ENCODE assay signal across 8 cellular contexts in genomic region chr3:160226026-160226739, GRCh38. TPM values are rescaled to one million over a fixed set of nuclear protein-coding genes. Genes with fewer than 3 reads are reported as not detected.
DNase-seq lines count a peak whose midpoint lies in the region; ATAC-seq, FAIRE-seq and TF ChIP-seq lines count a peak whose summit lies in the region.

No MANE protein-coding gene starts in this region.

- H3K36me3 ChIP-seq in mesenchymal stem cell (ENCODE audit: control insufficient read depth in 1 of 2, insufficient read depth in 2 of 2, low read depth in 1 of 2, low read length in 2 of 2) = no peaks in the 10 kb centered on the region

- H3K4ac ChIP-seq in mesenchymal stem cell (ENCODE audit: low read depth in 1 of 2, low read length in 2 of 2) = no peak overlapping the region

- peak overlapping the region; percentile 39 for H3K9ac ChIP-seq in mesenchymal stem cell (ENCODE audit: low read length)

- ATAC-seq in HG02763 (IDR thresholded peaks at IDR 0.05; ENCODE audit: unreplicated experiment) = peak; percentile 28

- H2BK15ac ChIP-seq in mesenchymal stem cell (ENCODE audit: low read depth, poor library complexity, severe bottlenecking) = no peak overlapping the region

- TF ChIP-seq CTCF in chondrocyte (IDR thresholded peaks at IDR 0.05) = no peak

- no peak overlapping the region for H4K91ac ChIP-seq in mesenchymal stem cell (ENCODE audit: low read length)

- H3K27me3 Mint-ChIP-seq in chondrocyte (ENCODE audit: low read depth) = peaks cover 29% of the 10 kb centered on the region

- peak overlapping the region; percentile 69 for H3K4me3 Mint-ChIP-seq in chondrocyte (ENCODE audit: unreplicated experiment)

- no peak overlapping the region for H2AK5ac ChIP-seq in mesenchymal stem cell (ENCODE audit: low read length, severe bottlenecking)

- no peaks in the 10 kb centered on the region for H3K79me1 ChIP-seq in mesenchymal stem cell (replicated peaks; ENCODE audit: low read length, poor library complexity, severe bottlenecking)

- H3K9me3 Mint-ChIP-seq in chondrocyte (ENCODE audit: low read depth) = no peaks in the 10 kb centered on the region

- no peak overlapping the region for H2BK120ac ChIP-seq in mesenchymal stem cell (ENCODE audit: low read depth, low read length)

- H3K27ac ChIP-seq in mesenchymal stem cell (ENCODE audit: low read length, poor library complexity, severe bottlenecking) = no peak overlapping the region

- no peak overlapping the region for H2BK5ac ChIP-seq in mesenchymal stem cell (ENCODE audit: low read depth, low read length, poor library complexity, severe bottlenecking)

- no peak overlapping the region for H3K27ac Mint-ChIP-seq in chondrocyte (ENCODE audit: unreplicated experiment)

- peak overlapping the region; percentile 75 to 94 for H3K23ac ChIP-seq in mesenchymal stem cell (ENCODE audit: low read length in 2 of 2)

- H3K36me3 Mint-ChIP-seq in chondrocyte (ENCODE audit: low read depth) = no peaks in the 10 kb centered on the region

- no peaks in the 10 kb centered on the region for H3K9me3 ChIP-seq in mesenchymal stem cell (ENCODE audit: control insufficient read depth, low read length)

- H3K4me1 ChIP-seq in mesenchymal stem cell (ENCODE audit: control insufficient read depth, insufficient read depth, low read depth, low read length) = peaks cover 22% of the 10 kb centered on the region

- DNase-seq in stimulated activated CD4-positive, alpha-beta T cell treated with anti-CD3 and anti-CD28 coated beads, Interleukin-4, amount 100 ng/mL, for 1 hour = peak; percentile 3
- DNase-seq in stimulated activated CD4-positive, alpha-beta T cell treated with anti-CD3 and anti-CD28 coated beads, Interleukin-1b, Interleukin-23, amount 100 ng/mL, for 48 hours = no peak
- DNase-seq in NOMO-1 treated with dmso at 0.1 percent for 144 hours (lab: John Stamatoyannopoulos, UW; ENCODE audit: unreplicated experiment) = peak; percentile 47
- DNase-seq in chondrocyte (ENCODE audit: low spot score) = no peak
- DNase-seq in mesenchymal stem cell = peak; percentile 24
- DNase-seq in urothelium cell line (ENCODE audit: low spot score) = peak; percentile 9
- DNase-seq in dedifferentiated amniotic fluid mesenchymal stem cell (ENCODE audit: extremely low spot score) = no peak

- H3K27me3 ChIP-seq in mesenchymal stem cell (ENCODE audit: control insufficient read depth in 1 of 2, insufficient read depth in 1 of 2, low read length in 2 of 2) = peaks cover 22 to 43% of the 10 kb centered on the region in 2 experiments

- peak overlapping the region in 1 of 2 experiments; percentile 51 for H3K14ac ChIP-seq in mesenchymal stem cell (ENCODE audit: low read length in 2 of 2)

- FAIRE-seq in urothelium cell line (lab: Jason Lieb, UNC) = no peak

- under 1% methylated on average over 70 of the region's 78 CpGs for whole genome bisulfite sequencing in mesenchymal stem cell

- H4K8ac ChIP-seq in mesenchymal stem cell (ENCODE audit: low read length) = peak overlapping the region; percentile 37

- peaks cover 10% of the 10 kb centered on the region for H3K4me1 Mint-ChIP-seq in chondrocyte (ENCODE audit: low read depth)

- H3K4me2 ChIP-seq in mesenchymal stem cell (ENCODE audit: low read length, poor library complexity, severe bottlenecking) = peak overlapping the region; percentile 100

- H2AFZ ChIP-seq in mesenchymal stem cell (ENCODE audit: low read depth, low read length) = peak overlapping the region; percentile 91

- H2BK12ac ChIP-seq in mesenchymal stem cell (ENCODE audit: low read length in 2 of 2) = no peak overlapping the region

- peak overlapping the region in 1 of 2 experiments; percentile 74 for H3K18ac ChIP-seq in mesenchymal stem cell (ENCODE audit: low read depth in 1 of 2, low read length in 2 of 2)

- H3K4me3 ChIP-seq in mesenchymal stem cell (ENCODE audit: insufficient read depth in 1 of 2, low read depth in 1 of 2, low read length in 2 of 2) = peak overlapping the region; percentile 70 to 76

RNA-seq across cellular contexts. Expression of gene C3orf80, which starts 1.0 kb away (rescaled TPM):
- 0.25 to 0.28 TPM in 2 of 3 replicates, not detected in the other for total RNA-seq in chondrocyte
- polyA plus RNA-seq in mesenchymal stem cell (2013, experiment 1 of 2) = 1.6 TPM
- polyA plus RNA-seq in mesenchymal stem cell (2013, experiment 2 of 2) = 1.7 TPM

Comparison
In these comparisons a context has a peak if more than half of its experiments do, and no peak if none do; other contexts are left out.
1. DNase-seq: peak in stimulated activated CD4-positive, alpha-beta T cell treated with anti-CD3 and anti-CD28 coated beads, Interleukin-4, amount 100 ng/mL, for 1 hour (single experiment), NOMO-1 treated with dmso at 0.1 percent for 144 hours (single experiment), mesenchymal stem cell (single experiment) and urothelium cell line (single experiment); none in stimulated activated CD4-positive, alpha-beta T cell treated with anti-CD3 and anti-CD28 coated beads, Interleukin-1b, Interleukin-23, amount 100 ng/mL, for 48 hours (single experiment), chondrocyte (single experiment) and dedifferentiated amniotic fluid mesenchymal stem cell (single experiment).